In the genomic region with DNA sequence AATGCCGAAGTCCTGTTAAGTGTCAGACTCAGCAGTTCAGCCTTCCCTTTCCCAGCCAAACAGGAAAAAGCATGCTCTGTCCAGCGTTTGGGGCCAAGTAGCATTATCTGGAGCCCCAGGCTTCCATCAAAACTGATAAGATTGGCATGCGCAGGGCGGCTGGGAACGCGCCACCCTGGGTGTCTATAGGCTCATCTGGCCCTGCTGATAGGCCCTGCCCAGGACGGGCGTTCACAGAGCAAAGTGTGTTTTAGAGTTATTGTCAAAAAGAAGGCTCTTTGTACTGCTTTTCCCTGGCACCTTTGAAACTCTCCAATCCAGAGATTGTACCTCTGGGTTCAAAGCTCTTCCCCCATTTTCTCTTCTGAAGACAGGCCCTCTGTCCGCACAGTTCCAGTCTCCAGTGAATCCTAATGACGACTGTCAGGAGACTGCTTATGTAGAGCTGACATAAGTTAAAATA, we compare ENCODE assay signal across 14 cellular contexts. TPM values are rescaled to one million over a fixed set of nuclear protein-coding genes. Genes with fewer than 3 reads are reported as not detected.
DNase-seq lines count a peak whose midpoint lies in the region; ATAC-seq, FAIRE-seq and TF ChIP-seq lines count a peak whose summit lies in the region.
"Had no signal": no experiment of that assay in that cellular context is flagged by ENCODE, and none has a peak within 500 bp of the region (broad histone marks: within the 10 kb centered on the region; RNA-seq: fewer than 3 reads in every experiment).

A gene with protein sequence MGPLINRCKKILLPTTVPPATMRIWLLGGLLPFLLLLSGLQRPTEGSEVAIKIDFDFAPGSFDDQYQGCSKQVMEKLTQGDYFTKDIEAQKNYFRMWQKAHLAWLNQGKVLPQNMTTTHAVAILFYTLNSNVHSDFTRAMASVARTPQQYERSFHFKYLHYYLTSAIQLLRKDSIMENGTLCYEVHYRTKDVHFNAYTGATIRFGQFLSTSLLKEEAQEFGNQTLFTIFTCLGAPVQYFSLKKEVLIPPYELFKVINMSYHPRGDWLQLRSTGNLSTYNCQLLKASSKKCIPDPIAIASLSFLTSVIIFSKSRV (minus strand): TSS at position 102 of the 463 bp plus-strand sequence. CDS start 413 bp downstream, outside the sequence.

- no TSS peak for BruUV-seq in mammary epithelial cell (replicated peaks; lab: Mats Ljungman, UMichigan)

- H3K36me3 Mint-ChIP-seq in GM23338 (ENCODE audit: low read depth) = peaks cover 2% of the 10 kb centered on the region; the same call in 1 of the 3 replicates
- H3K36me3 Mint-ChIP-seq: activated CD4-positive, alpha-beta memory T cell treated with anti-CD3 and anti-CD28 coated beads for 36 hours had no signal

- dilution Hi-C loops in mammary epithelial cell (cut with HindIII; ENCODE audit: low sequenced_read_pairs) = no loop called here

- FAIRE-seq in kidney (lab: Jason Lieb, UNC) (no peak), GM12892 (lab: Jason Lieb, UNC) (no peak)

- DNase-seq in GM23338 (ENCODE audit: low spot score) (no peak), mammary epithelial cell (no peak), kidney (peak; percentile 57), MM.1S (no peak), mucosa of descending colon (no peak), GM12892 (ENCODE audit: insufficient read length) (no peak)
- no peak for DNase-seq in activated naive CD4-positive, alpha-beta T cell (lab: John Stamatoyannopoulos, UW)
- DNase-seq: activated CD4-positive, alpha-beta memory T cell treated with anti-CD3 and anti-CD28 coated beads for 36 hours; activated naive CD4-positive, alpha-beta T cell treated with Interleukin-2 at 50 U/mL for 16 hours; DMS153; NCI-H2171 had no signal

- H3K4me1 Mint-ChIP-seq in GM23338 = peaks cover 3% of the 10 kb centered on the region; the same call in 1 of the 3 replicates

- H3K27me3 ChIP-seq in GM23338 (ENCODE audit: insufficient read depth) (no peaks in the 10 kb centered on the region), mammary epithelial cell (ENCODE audit: insufficient read depth, low read length) (no peaks in the 10 kb centered on the region), skeletal muscle satellite cell (ENCODE audit: control insufficient read depth, insufficient read depth, low read length) (no peaks in the 10 kb centered on the region), MM.1S (replicated peaks; ENCODE audit: insufficient read depth, low read length) (no peaks in the 10 kb centered on the region)

- H2AFZ ChIP-seq in GM23338 (peak within 1 kb of the TSS; percentile 19), mammary epithelial cell (ENCODE audit: low read depth, low read length) (no peak within 1 kb of the TSS), MM.1S (ENCODE audit: low read length) (no peak within 1 kb of the TSS)

- CTCF ChIA-PET in mammary epithelial cell (lab: Charles Lee; ENCODE audit: low non-redundant PET) = no interaction called here

- H3K36me3 ChIP-seq in GM23338 (ENCODE audit: insufficient read depth) = no peaks in the 10 kb centered on the region
- H3K36me3 ChIP-seq in mammary epithelial cell (ENCODE audit: insufficient read depth, low read length) = no peaks in the 10 kb centered on the region
- no peaks in the 10 kb centered on the region for H3K36me3 ChIP-seq in kidney (ENCODE audit: control insufficient read depth in 1 of 2, insufficient read depth in 2 of 2, low read length in 2 of 2)
- H3K36me3 ChIP-seq in skeletal muscle satellite cell (ENCODE audit: insufficient read depth, low read length) = no peaks in the 10 kb centered on the region
- no peaks in the 10 kb centered on the region for H3K36me3 ChIP-seq in MM.1S (replicated peaks; ENCODE audit: insufficient read depth, low read length)
- H3K36me3 ChIP-seq in mucosa of descending colon (ENCODE audit: low read depth) = no peaks in the 10 kb centered on the region

- TF ChIP-seq CTCF in GM23338 (conservative IDR thresholded peaks at IDR 0.05; ENCODE audit: low read depth in 2 of 2) (no peak), mammary epithelial cell (conservative IDR thresholded peaks at IDR 0.05 in 1 of 2, IDR thresholded peaks at IDR 0.05 in 1 of 2; ENCODE audit: extremely low read depth in 1 of 2, insufficient read depth in 1 of 2, low read depth in 1 of 2, low read length in 2 of 2) (no peak), kidney (IDR thresholded peaks at IDR 0.05; ENCODE audit: borderline replicate concordance, extremely low read depth, insufficient read depth) (no peak), MM.1S (IDR thresholded peaks at IDR 0.05; ENCODE audit: low read length) (no peak), mucosa of descending colon (IDR thresholded peaks at IDR 0.05) (no peak)

- H3K9me2 ChIP-seq in GM23338 (ENCODE audit: insufficient read depth) = no peaks in the 10 kb centered on the region
- H3K9me2 ChIP-seq in MM.1S (replicated peaks; ENCODE audit: insufficient read depth, low read length) = no peaks in the 10 kb centered on the region

- H3K27me3 Mint-ChIP-seq in GM23338 (ENCODE audit: insufficient read depth, low read depth, poor library complexity) = peaks cover 3% of the 10 kb centered on the region

- H3K4me1 ChIP-seq in GM23338 (ENCODE audit: insufficient read depth) (no peaks in the 10 kb centered on the region), mammary epithelial cell (ENCODE audit: insufficient read depth, low read length) (peaks cover 11% of the 10 kb centered on the region), kidney (ENCODE audit: control insufficient read depth in 1 of 2, insufficient read depth in 1 of 2, low read depth in 1 of 2, low read length in 2 of 2) (peaks cover 15 to 35% of the 10 kb centered on the region in 2 donors), skeletal muscle satellite cell (ENCODE audit: control insufficient read depth, insufficient read depth, low read length) (peaks cover 24% of the 10 kb centered on the region), MM.1S (ENCODE audit: low read length) (no peaks in the 10 kb centered on the region), mucosa of descending colon (ENCODE audit: low read depth) (peaks cover 20% of the 10 kb centered on the region)

- H3K27ac ChIP-seq in GM23338 (ENCODE audit: low read depth) (no peak within 1 kb of the TSS), mammary epithelial cell (ENCODE audit: insufficient read depth, low read depth, low read length) (peak within 1 kb of the TSS; percentile 14), kidney (ENCODE audit: low read depth in 2 of 2, low read length in 2 of 2) (peak within 1 kb of the TSS in 1 of 2 donors; percentile 66), MM.1S (ENCODE audit: low read length) (no peak within 1 kb of the TSS)

- H3K79me2 ChIP-seq in GM23338 (replicated peaks; ENCODE audit: insufficient read depth) = no peaks in the 10 kb centered on the region
- no peaks in the 10 kb centered on the region for H3K79me2 ChIP-seq in mammary epithelial cell (ENCODE audit: insufficient read depth, low read length)
- H3K79me2 ChIP-seq in MM.1S (ENCODE audit: low read length) = no peaks in the 10 kb centered on the region

- H3K4me3 ChIP-seq in GM23338 = no peak within 1 kb of the TSS
- H3K4me3 ChIP-seq in mammary epithelial cell (replicated peaks in 1 of 3; ENCODE audit: insufficient read depth in 1 of 3, low read depth in 2 of 3, low read length in 3 of 3) = no peak within 1 kb of the TSS
- H3K4me3 ChIP-seq in kidney (ENCODE audit: low read length in 2 of 2) = peak within 1 kb of the TSS; percentile 13 to 38
- no peak within 1 kb of the TSS for H3K4me3 ChIP-seq in skeletal muscle satellite cell (ENCODE audit: low read length)
- no peak within 1 kb of the TSS for H3K4me3 ChIP-seq in MM.1S (ENCODE audit: low read length)
- H3K4me3 ChIP-seq in mucosa of descending colon = no peak within 1 kb of the TSS

- H4K20me1 ChIP-seq in GM23338 (replicated peaks; ENCODE audit: insufficient read depth) (no peaks in the 10 kb centered on the region), mammary epithelial cell (ENCODE audit: insufficient read depth, low read length) (no peaks in the 10 kb centered on the region), MM.1S (ENCODE audit: insufficient read depth, low read length) (no peaks in the 10 kb centered on the region)

- no peak for ATAC-seq in GM23338
- no peak for ATAC-seq in mucosa of descending colon

- in situ Hi-C loops in mammary epithelial cell (cut with MboI; ENCODE audit: low sequenced_read_pairs in 2 of 2) = loop anchor here in 1 of 2 donors (25.0 kb wide), 1 partner anchor 369 kb away; a partner anchor contains a TSS

- no peak within 1 kb of the TSS for H3K27ac Mint-ChIP-seq in GM23338
- H3K27ac Mint-ChIP-seq: activated CD4-positive, alpha-beta memory T cell treated with anti-CD3 and anti-CD28 coated beads for 36 hours; nephron; T-helper 2 cell treated with Interferon-gamma antibody and Interleukin-4, amounts not matched to agents 5 μg/mL and 100 μg/mL, for 36 hours had no signal

- H3F3A ChIP-seq in GM23338 (replicated peaks; ENCODE audit: low read depth) (no peaks in the 10 kb centered on the region), MM.1S (ENCODE audit: insufficient read depth, low read length) (no peaks in the 10 kb centered on the region)

- no peak within 1 kb of the TSS for H3K4me3 Mint-ChIP-seq in GM23338
- H3K4me3 Mint-ChIP-seq: activated CD4-positive, alpha-beta memory T cell treated with anti-CD3 and anti-CD28 coated beads for 36 hours; nephron; T-helper 2 cell treated with Interferon-gamma antibody and Interleukin-4, amounts not matched to agents 5 μg/mL and 100 μg/mL, for 36 hours had no signal

- H3K9me3 ChIP-seq in mammary epithelial cell (replicated peaks; ENCODE audit: insufficient read depth, low read length) (no peaks in the 10 kb centered on the region), kidney (ENCODE audit: control insufficient read depth in 1 of 2, low read length in 2 of 2) (no peaks in the 10 kb centered on the region), skeletal muscle satellite cell (replicated peaks; ENCODE audit: low read length) (no peaks in the 10 kb centered on the region), MM.1S (replicated peaks; ENCODE audit: insufficient read depth, low read length) (no peaks in the 10 kb centered on the region), mucosa of descending colon (no peaks in the 10 kb centered on the region)

- H3K4me2 ChIP-seq in GM23338 = no peak within 1 kb of the TSS
- no peak within 1 kb of the TSS for H3K4me2 ChIP-seq in mammary epithelial cell (ENCODE audit: insufficient read depth, low read depth, low read length)
- H3K4me2 ChIP-seq in skeletal muscle satellite cell (ENCODE audit: low read length) = peak within 1 kb of the TSS; percentile 27
- H3K4me2 ChIP-seq in MM.1S (ENCODE audit: low read depth, low read length) = no peak within 1 kb of the TSS

- H3K9me3 Mint-ChIP-seq in GM23338 = peaks cover 9% of the 10 kb centered on the region; the same call in 1 of the 3 replicates
- H3K9me3 Mint-ChIP-seq: activated CD4-positive, alpha-beta memory T cell treated with anti-CD3 and anti-CD28 coated beads for 36 hours; nephron; T-helper 2 cell treated with Interferon-gamma antibody and Interleukin-4, amounts not matched to agents 5 μg/mL and 100 μg/mL, for 36 hours had no signal

- intact Hi-C loops in mammary epithelial cell (cut with micrococcal nuclease) (loop anchor here (10.0 kb wide), 3 partner anchors 209 to 681 kb away; no protein-coding TSS in a partner anchor), kidney (cut with DNase I) (loop anchor here (5.0 kb wide), 1 partner anchor 154 kb away; no protein-coding TSS in a partner anchor), mucosa of descending colon (cut with DNase I, micrococcal nuclease) (no loop called here)

- WGBS in mammary epithelial cell (ENCODE audit: low coverage, missing lambda C conversion rate) = 91% methylated on average over 10 of the region's 10 CpGs

- H3K9ac ChIP-seq in mammary epithelial cell (ENCODE audit: insufficient read depth, low read length) (no peak within 1 kb of the TSS), kidney (ENCODE audit: low read length in 2 of 2) (peak within 1 kb of the TSS in 1 of 2 donors; percentile 50), skeletal muscle satellite cell (ENCODE audit: low read depth, low read length) (peak within 1 kb of the TSS; percentile 2), MM.1S (ENCODE audit: low read length) (no peak within 1 kb of the TSS)

- TF ChIP-seq POLR2A in GM12892 (IDR thresholded peaks at IDR 0.05; ENCODE audit: low read depth, low read length) = no peak

RNA-seq across cellular contexts. Expression of the gene that starts here (rescaled TPM):
- not detected in 2 replicates for total RNA-seq in GM23338 (2014; rRNA removed; shearing (Covaris generic))
- polyA plus RNA-seq in GM23338 (2016; fragmentation: Nextera tagmentation; extraction: Ambion mirVana) = 0.07 and 0.08 TPM in 2 replicates
- not detected for total RNA-seq in mammary epithelial cell
- not detected for polyA plus RNA-seq in mammary epithelial cell
- polyA minus RNA-seq in mammary epithelial cell = not detected
- total RNA-seq in kidney = 3.0 TPM
- 2.6 TPM for polyA plus RNA-seq in kidney (ENCODE audit: insufficient read depth, low read depth, low replicate concordance)
- not detected in 2 replicates for total RNA-seq in skeletal muscle satellite cell (2012; rRNA removed)
- 1 to 10 TPM in 1 of 3 donors, under 1 TPM in 2; 0.06 to 1.9 (median 0.54) TPM for total RNA-seq in mucosa of descending colon
- not detected for polyA plus RNA-seq in GM12892 (2012; ENCODE audit: missing spikeins)
- total RNA-seq: activated CD4-positive, alpha-beta memory T cell treated with anti-CD3 and anti-CD28 coated beads for 36 hours had no signal

Comparison
In these comparisons a context has a peak if more than half of its experiments do, and no peak if none do; other contexts are left out.
1. H3K4me3 ChIP-seq: peak in kidney (2 of 2); none in GM23338 (single experiment), mammary epithelial cell (0 of 3), skeletal muscle satellite cell (single experiment), MM.1S (single experiment) and mucosa of descending colon (single experiment).
2. intact Hi-C loops: an anchor here in mammary epithelial cell (10.0 kb wide) and kidney (5.0 kb wide); none called in mucosa of descending colon.